Comparison of ENCODE assay signal across 10 cellular contexts in the genomic region with DNA sequence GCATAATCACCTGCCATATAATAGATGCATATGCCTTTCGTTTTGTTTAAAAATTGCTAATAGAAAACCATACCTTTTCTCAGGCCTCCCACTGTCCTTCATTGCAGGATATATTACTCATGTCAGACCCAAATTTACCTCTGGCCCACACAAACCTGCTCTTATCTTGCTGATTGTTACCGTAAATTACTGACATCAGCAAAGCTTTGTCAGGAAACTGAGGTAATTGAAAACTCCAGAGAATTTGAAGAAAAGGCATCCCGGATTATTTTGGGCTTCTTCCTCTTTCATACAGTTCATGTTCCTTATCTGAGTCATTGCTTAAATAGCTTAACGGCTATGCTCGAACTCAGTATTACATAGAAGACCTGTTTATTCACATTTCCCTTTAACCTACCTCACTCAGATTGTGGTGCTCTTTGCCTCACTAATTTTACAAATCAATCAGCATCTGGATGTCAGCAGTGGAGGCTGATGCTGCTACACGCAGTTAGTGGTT.
DNase-seq lines count a peak whose midpoint lies in the region; ATAC-seq and TF ChIP-seq lines count a peak whose summit lies in the region.
"Had no signal": no experiment of that assay in that cellular context is flagged by ENCODE, and none has a peak within 500 bp of the region (broad histone marks: within the 10 kb centered on the region; RNA-seq: fewer than 3 reads in every experiment).

No MANE protein-coding gene starts in this region.

- DNase-seq in GM06990 (ENCODE audit: extremely low read depth, insufficient read length) (peak; percentile 62), GM20000 (ENCODE audit: low spot score) (peak; percentile 41), anterior cingulate cortex (lab: John Stamatoyannopoulos, UW) (no peak), esophagus muscularis mucosa (ENCODE audit: extremely low spot score) (no peak), MG63 (no peak)
- no peak for DNase-seq in activated T-helper 2 cell treated with anti-CD3 and anti-CD28 coated beads, Interferon-gamma antibody, Interleukin-2, Interleukin-4, amounts not matched to agents 10 μg/mL and 5 μg/mL and 100 μg/mL, durations not matched to agents 14 hours and 24 hours and 36 hours (ENCODE audit: low spot score)
- DNase-seq in activated CD8-positive, alpha-beta memory T cell treated with anti-CD3 and anti-CD28 coated beads, Interleukin-2, amount 50 U/mL, for 48 hours = no peak
- DNase-seq: activated CD8-positive, alpha-beta memory T cell treated with anti-CD3 and anti-CD28 coated beads for 24 hours; NCI-H146 had no signal

- peaks cover 83% of the 10 kb centered on the region for H3K4me1 Mint-ChIP-seq in activated T-helper 2 cell treated with anti-CD3 and anti-CD28 coated beads, Interferon-gamma antibody, Interleukin-2, Interleukin-4, amounts not matched to agents 10 μg/mL and 5 μg/mL and 100 μg/mL, durations not matched to agents 14 hours and 24 hours and 36 hours (ENCODE audit: low read depth)

- no peaks in the 10 kb centered on the region for H3K27me3 Mint-ChIP-seq in activated T-helper 2 cell treated with anti-CD3 and anti-CD28 coated beads, Interferon-gamma antibody, Interleukin-2, Interleukin-4, amounts not matched to agents 10 μg/mL and 5 μg/mL and 100 μg/mL, durations not matched to agents 14 hours and 24 hours and 36 hours (ENCODE audit: low read depth)

- TF ChIP-seq EP300 in esophagus muscularis mucosa (IDR thresholded peaks at IDR 0.05) = no peak

- peaks cover 0 to 9% (median 6%) of the 10 kb centered on the region in 4 donors for H3K4me1 ChIP-seq in esophagus muscularis mucosa

- TF ChIP-seq POLR2A in esophagus muscularis mucosa (IDR thresholded peaks at IDR 0.05; ENCODE audit: low read depth) = no peak

- WGBS in esophagus muscularis mucosa = 58% methylated on average over 6 of the region's 6 CpGs

- H3K27ac Mint-ChIP-seq in activated T-helper 2 cell treated with anti-CD3 and anti-CD28 coated beads, Interferon-gamma antibody, Interleukin-2, Interleukin-4, amounts not matched to agents 10 μg/mL and 5 μg/mL and 100 μg/mL, durations not matched to agents 14 hours and 24 hours and 36 hours = peak overlapping the region; percentile 86

- TF ChIP-seq CTCF in GM06990 (IDR thresholded peaks at IDR 0.05; ENCODE audit: insufficient read depth, low read length, poor library complexity, severe bottlenecking) = no peak
- no peak for TF ChIP-seq CTCF in GM20000 (IDR thresholded peaks at IDR 0.05; ENCODE audit: extremely low read depth, missing control alignments)
- no peak for TF ChIP-seq CTCF in esophagus muscularis mucosa (IDR thresholded peaks at IDR 0.05)

- ATAC-seq in HG03432 (IDR thresholded peaks at IDR 0.05; ENCODE audit: unreplicated experiment) = peak; percentile 80

- H3K9me3 ChIP-seq in esophagus muscularis mucosa (no peaks in the 10 kb centered on the region), MG63 (no peaks in the 10 kb centered on the region)

- H3K4me3 ChIP-seq in GM06990 (replicated peaks; ENCODE audit: low read depth, low read length) = no peak overlapping the region
- H3K4me3 ChIP-seq in esophagus muscularis mucosa = no peak overlapping the region
- no peak overlapping the region for H3K4me3 ChIP-seq in MG63

- peaks cover 3% of the 10 kb centered on the region for H3K9me3 Mint-ChIP-seq in activated T-helper 2 cell treated with anti-CD3 and anti-CD28 coated beads, Interferon-gamma antibody, Interleukin-2, Interleukin-4, amounts not matched to agents 10 μg/mL and 5 μg/mL and 100 μg/mL, durations not matched to agents 14 hours and 24 hours and 36 hours

- H3K27me3 ChIP-seq in GM06990 (replicated peaks; ENCODE audit: control insufficient read depth, insufficient read depth, low read length) = no peaks in the 10 kb centered on the region
- H3K27me3 ChIP-seq in esophagus muscularis mucosa = no peaks in the 10 kb centered on the region
- no peaks in the 10 kb centered on the region for H3K27me3 ChIP-seq in MG63

- intact Hi-C loops in activated T-helper 2 cell treated with anti-CD3 and anti-CD28 coated beads, Interferon-gamma antibody, Interleukin-2, Interleukin-4, amounts not matched to agents 10 μg/mL and 5 μg/mL and 100 μg/mL, durations not matched to agents 14 hours and 24 hours and 36 hours (cut with micrococcal nuclease) = loop anchor here (1.0 to 5.0 kb wide), 9 partner anchors 16 to 242 kb away; a partner anchor contains a TSS
- intact Hi-C loops in esophagus muscularis mucosa (cut with DNase I) = no loop called here

- no peak overlapping the region for H3K4me3 Mint-ChIP-seq in activated T-helper 2 cell treated with anti-CD3 and anti-CD28 coated beads, Interferon-gamma antibody, Interleukin-2, Interleukin-4, amounts not matched to agents 10 μg/mL and 5 μg/mL and 100 μg/mL, durations not matched to agents 14 hours and 24 hours and 36 hours (ENCODE audit: low read depth)

- H3K36me3 ChIP-seq in GM06990 (ENCODE audit: control insufficient read depth, insufficient read depth, low read length) = no peaks in the 10 kb centered on the region
- no peaks in the 10 kb centered on the region for H3K36me3 ChIP-seq in esophagus muscularis mucosa
- no peaks in the 10 kb centered on the region for H3K36me3 ChIP-seq in MG63

- peaks cover 4% of the 10 kb centered on the region for H3K36me3 Mint-ChIP-seq in activated T-helper 2 cell treated with anti-CD3 and anti-CD28 coated beads, Interferon-gamma antibody, Interleukin-2, Interleukin-4, amounts not matched to agents 10 μg/mL and 5 μg/mL and 100 μg/mL, durations not matched to agents 14 hours and 24 hours and 36 hours (ENCODE audit: low read depth)

- no peak overlapping the region for H3K27ac ChIP-seq in esophagus muscularis mucosa (replicated peaks in 1 of 4)

Comparison
In these comparisons a context has a peak if more than half of its experiments do, and no peak if none do; other contexts are left out.
1. DNase-seq: peak in GM06990 (single experiment) and GM20000 (single experiment); none in activated T-helper 2 cell treated with anti-CD3 and anti-CD28 coated beads, Interferon-gamma antibody, Interleukin-2, Interleukin-4, amounts not matched to agents 10 μg/mL and 5 μg/mL and 100 μg/mL, durations not matched to agents 14 hours and 24 hours and 36 hours (single experiment), anterior cingulate cortex (0 of 58), esophagus muscularis mucosa (single experiment), MG63 (single experiment) and activated CD8-positive, alpha-beta memory T cell treated with anti-CD3 and anti-CD28 coated beads, Interleukin-2, amount 50 U/mL, for 48 hours (single experiment).